In the genomic region with DNA sequence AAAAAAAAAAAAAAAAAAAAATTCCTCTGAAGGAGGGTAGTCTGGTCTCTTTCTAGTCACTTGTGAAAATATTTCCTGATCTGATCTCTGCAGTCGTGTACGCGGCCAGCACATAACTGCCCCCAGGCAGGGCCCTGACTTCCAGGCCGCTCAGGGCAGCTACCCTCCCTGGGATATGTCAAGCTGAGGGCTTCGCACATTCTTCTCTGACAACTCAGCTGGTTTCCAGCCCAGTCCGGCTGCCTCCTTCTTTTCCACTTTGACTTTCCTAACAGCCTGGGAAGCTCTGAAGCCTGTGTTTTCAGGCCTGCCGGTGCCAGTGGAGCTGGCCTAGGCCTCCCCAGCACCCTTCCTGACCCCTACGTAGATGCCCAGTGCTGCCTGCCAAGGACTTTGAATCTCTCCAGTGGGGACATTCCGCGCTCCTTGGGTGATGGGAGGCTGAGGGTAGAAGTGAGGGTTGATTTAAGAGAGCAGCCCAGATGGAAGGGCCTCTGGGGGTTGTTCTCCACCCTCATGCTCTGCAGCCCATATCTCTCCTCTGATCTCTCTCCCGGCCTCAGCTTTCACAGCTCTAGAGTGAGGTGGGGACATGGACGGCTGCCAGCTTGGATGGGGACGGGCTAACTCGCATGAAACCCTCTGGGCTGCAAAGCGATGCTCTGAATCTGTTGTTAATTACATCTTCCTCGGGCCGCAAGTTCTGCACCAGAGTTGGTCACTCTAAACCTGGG, we compare ENCODE assay signal across 9 cellular contexts. TPM values are rescaled to one million over a fixed set of nuclear protein-coding genes. Genes with fewer than 3 reads are reported as not detected.
DNase-seq lines count a peak whose midpoint lies in the region; ATAC-seq and TF ChIP-seq lines count a peak whose summit lies in the region.
"Had no signal": no experiment of that assay in that cellular context is flagged by ENCODE, and none has a peak within 500 bp of the region (broad histone marks: within the 10 kb centered on the region; RNA-seq: fewer than 3 reads in every experiment).

No MANE protein-coding gene starts in this region.

- no peaks in the 10 kb centered on the region for H3K36me3 ChIP-seq in Caco-2 (ENCODE audit: control insufficient read depth, insufficient read depth, low read length)

- CTCF ChIA-PET in Caco-2 (lab: Charles Lee) = interaction anchor here (1.1 kb wide), 1 partner anchor 220 kb away, joined by 7 read pairs; no protein-coding TSS in a partner anchor

- H3K36me3 Mint-ChIP-seq in Caco-2 (ENCODE audit: insufficient read depth, unreplicated experiment) = no peaks in the 10 kb centered on the region
- H3K36me3 Mint-ChIP-seq in activated T-helper 17 cell treated with anti-CD3 and anti-CD28 coated beads, Interleukin-2, amount 50 U/mL, for 72 hours (ENCODE audit: low read depth) = no peaks in the 10 kb centered on the region
- H3K36me3 Mint-ChIP-seq in stimulated activated memory B cell treated with anti-CD40 and anti-IgM and Interleukin-4, amounts not matched to agents 10 μg/mL and 1 μg/mL and 100 μg/mL, for 72 hours = no peaks in the 10 kb centered on the region

- no peaks in the 10 kb centered on the region for H3K27me3 ChIP-seq in Caco-2 (replicated peaks; ENCODE audit: control insufficient read depth, insufficient read depth, low read length)

- peaks cover 5% of the 10 kb centered on the region; the same call in 1 of the 2 replicates for H3K9me3 ChIP-seq in Caco-2

- H3K4me3 ChIP-seq in Caco-2 (ENCODE audit: low read depth, low read length) = no peak overlapping the region

- DNase-seq in Caco-2 = peak; percentile 21 to 75
- peak; percentile 64 for DNase-seq in T1000 (lab: John Stamatoyannopoulos, UW)
- DNase-seq in Right ventricle myocardium superior = peak; percentile 78
- peak; percentile 92 for DNase-seq in posterior vena cava (ENCODE audit: low spot score)
- DNase-seq in COLO829 (ENCODE audit: low spot score) = no peak
- no peak for DNase-seq in NCI-H345 (lab: John Stamatoyannopoulos, UW)
- DNase-seq: NCI-H2029 treated with DMSO at 0.1 percent for 48 hours had no signal

- no peaks in the 10 kb centered on the region for H3K4me1 Mint-ChIP-seq in Caco-2 (ENCODE audit: low read depth, unreplicated experiment)
- H3K4me1 Mint-ChIP-seq in activated T-helper 17 cell treated with anti-CD3 and anti-CD28 coated beads, Interleukin-2, amount 50 U/mL, for 72 hours = peaks cover 4% of the 10 kb centered on the region
- no peaks in the 10 kb centered on the region for H3K4me1 Mint-ChIP-seq in stimulated activated memory B cell treated with anti-CD40 and anti-IgM and Interleukin-4, amounts not matched to agents 10 μg/mL and 1 μg/mL and 100 μg/mL, for 72 hours

- no peak for TF ChIP-seq CTCF in Caco-2 (IDR thresholded peaks at IDR 0.05; ENCODE audit: insufficient read depth in 1 of 2, low read depth in 1 of 2, low read length in 1 of 2, severe bottlenecking in 1 of 2, unreplicated experiment in 1 of 2)

- POLR2A ChIA-PET in Caco-2 (lab: Charles Lee) = no interaction called here

- peak; percentile 91 for ATAC-seq in Right ventricle myocardium superior (ENCODE audit: poor library complexity)
- ATAC-seq in activated T-helper 17 cell treated with anti-CD3 and anti-CD28 coated beads, Interleukin-2, amount 50 U/mL, for 72 hours (replicated peaks) = no peak
- no peak for ATAC-seq in stimulated activated memory B cell treated with anti-CD40 and anti-IgM and Interleukin-4, amounts not matched to agents 10 μg/mL and 1 μg/mL and 100 μg/mL, for 72 hours

- peak overlapping the region; percentile 43 for H3K27ac Mint-ChIP-seq in Caco-2 (ENCODE audit: unreplicated experiment)
- H3K27ac Mint-ChIP-seq in activated T-helper 17 cell treated with anti-CD3 and anti-CD28 coated beads, Interleukin-2, amount 50 U/mL, for 72 hours = no peak overlapping the region
- H3K27ac Mint-ChIP-seq in stimulated activated memory B cell treated with anti-CD40 and anti-IgM and Interleukin-4, amounts not matched to agents 10 μg/mL and 1 μg/mL and 100 μg/mL, for 72 hours = no peak overlapping the region

- no peaks in the 10 kb centered on the region for H3K27me3 Mint-ChIP-seq in Caco-2 (ENCODE audit: insufficient read depth, unreplicated experiment)
- peaks cover 3% of the 10 kb centered on the region for H3K27me3 Mint-ChIP-seq in activated T-helper 17 cell treated with anti-CD3 and anti-CD28 coated beads, Interleukin-2, amount 50 U/mL, for 72 hours
- peaks cover 16% of the 10 kb centered on the region for H3K27me3 Mint-ChIP-seq in stimulated activated memory B cell treated with anti-CD40 and anti-IgM and Interleukin-4, amounts not matched to agents 10 μg/mL and 1 μg/mL and 100 μg/mL, for 72 hours

- BruUV-seq in Caco-2 (replicated peaks; lab: Mats Ljungman, UMichigan) = no TSS peak

- peak overlapping the region; percentile 17 for H3K4me3 Mint-ChIP-seq in Caco-2 (ENCODE audit: unreplicated experiment)
- no peak overlapping the region for H3K4me3 Mint-ChIP-seq in activated T-helper 17 cell treated with anti-CD3 and anti-CD28 coated beads, Interleukin-2, amount 50 U/mL, for 72 hours
- no peak overlapping the region for H3K4me3 Mint-ChIP-seq in stimulated activated memory B cell treated with anti-CD40 and anti-IgM and Interleukin-4, amounts not matched to agents 10 μg/mL and 1 μg/mL and 100 μg/mL, for 72 hours

- H3K4me1 ChIP-seq in Caco-2 = no peaks in the 10 kb centered on the region

- no peaks in the 10 kb centered on the region for H3K9me3 Mint-ChIP-seq in Caco-2 (ENCODE audit: unreplicated experiment)
- peaks cover 7% of the 10 kb centered on the region for H3K9me3 Mint-ChIP-seq in activated T-helper 17 cell treated with anti-CD3 and anti-CD28 coated beads, Interleukin-2, amount 50 U/mL, for 72 hours
- H3K9me3 Mint-ChIP-seq in stimulated activated memory B cell treated with anti-CD40 and anti-IgM and Interleukin-4, amounts not matched to agents 10 μg/mL and 1 μg/mL and 100 μg/mL, for 72 hours = peaks cover 14% of the 10 kb centered on the region

- intact Hi-C loops in Caco-2 (cut with micrococcal nuclease; ENCODE audit: unreplicated experiment) = no loop called here
- intact Hi-C loops in Right ventricle myocardium superior (cut with DNase I) = no loop called here
- intact Hi-C loops in posterior vena cava (cut with DNase I) = loop anchor here in 1 of 2 donors (10.0 kb wide), 1 partner anchor 198 kb away; no protein-coding TSS in a partner anchor

RNA-seq across cellular contexts. Expression of a gene that starts 20.7 kb away (rescaled TPM):
- total RNA-seq in Caco-2 (2022) = 4.8 and 5.7 TPM in 2 replicates
- 12.7 TPM for total RNA-seq in Right ventricle myocardium superior
- total RNA-seq in posterior vena cava = 100 to 1,000 TPM in 1 of 2 donors, 10 to 100 TPM in 1; 71.1 to 196 TPM
- 1 to 10 TPM in 1 of 2 donors, under 1 TPM in 1; 0.50 to 1.3 TPM for total RNA-seq in activated T-helper 17 cell treated with anti-CD3 and anti-CD28 coated beads, Interleukin-2, amount 50 U/mL, for 72 hours

Comparison
In these comparisons a context has a peak if more than half of its experiments do, and no peak if none do; other contexts are left out.
1. DNase-seq: peak in Caco-2 (2 of 2), T1000 (single experiment), Right ventricle myocardium superior (single experiment) and posterior vena cava (single experiment); none in COLO829 (single experiment) and NCI-H345 (single experiment).